ENCODE assay signal across 22 cellular contexts in the genomic region with DNA sequence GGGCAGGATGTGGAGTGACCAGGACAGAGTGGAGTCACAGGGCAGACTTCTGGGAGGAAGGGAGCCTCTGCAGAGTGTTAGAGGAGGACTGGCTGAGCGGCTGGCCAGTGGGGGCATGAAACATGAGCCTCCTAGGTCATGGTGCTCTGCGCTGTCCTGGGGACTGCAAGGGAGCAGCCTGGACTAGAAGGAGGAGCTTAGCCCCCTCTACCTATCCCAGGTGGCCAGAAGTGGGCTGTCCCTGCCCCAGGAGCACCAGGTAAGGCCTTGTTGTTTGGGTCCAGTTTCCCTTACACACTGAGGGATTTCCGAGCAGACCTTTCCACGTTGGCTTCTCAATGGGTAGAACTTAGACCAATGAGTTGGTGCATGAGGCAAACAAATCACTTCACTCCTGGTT.
"Had no signal": no experiment of that assay in that cellular context is flagged by ENCODE, and none has a peak within 500 bp of the region (broad histone marks: within the 10 kb centered on the region; RNA-seq: fewer than 3 reads in every experiment).

No MANE protein-coding gene starts in this region.

- H3K4me3 ChIP-seq: esophagus muscularis mucosa, gastrocnemius medialis, heart right ventricle, left ventricle myocardium inferior, lung, neural progenitor cell, psoas muscle, right lobe of liver, skin epidermis, tibial artery, upper lobe of left lung, uterus had no signal

- H3K4me3 Mint-ChIP-seq: naive B cell, neural progenitor cell had no signal

- DNase-seq: central memory CD4-positive, alpha-beta T cell; effector memory CD4-positive, alpha-beta T cell; gastrocnemius medialis; heart right ventricle; hypothalamus; kidney glomerular epithelial cell; left ventricle myocardium inferior; mesenchymal stem cell; naive B cell; psoas muscle; retina; right lobe of liver; stimulated activated CD4-positive, alpha-beta T cell treated with anti-CD3 and anti-CD28 coated beads, Interleukin-12 subunit alpha, Interleukin-12 subunit beta, amount 100 ng/mL, for 4 hours; stimulated activated naive CD4-positive, alpha-beta T cell; tibial artery; upper lobe of left lung; uterus had no signal

- H3K36me3 ChIP-seq: esophagus muscularis mucosa, gastrocnemius medialis, heart right ventricle, left ventricle myocardium inferior, neural progenitor cell, right lobe of liver, tibial artery, upper lobe of left lung, uterus had no signal

- H3K27me3 ChIP-seq: gastrocnemius medialis, right lobe of liver, tibial artery, uterus had no signal

- H3K27ac ChIP-seq: epithelial cell of prostate, esophagus muscularis mucosa, neural progenitor cell, psoas muscle, right lobe of liver, skin epidermis, tibial artery, uterus had no signal

- H3K9me3 ChIP-seq: esophagus muscularis mucosa, gastrocnemius medialis, heart right ventricle, left ventricle myocardium inferior, psoas muscle, right lobe of liver, tibial artery, upper lobe of left lung, uterus had no signal

- H3K36me3 Mint-ChIP-seq: naive B cell had no signal

- H3K9me3 Mint-ChIP-seq: neural progenitor cell had no signal

- H3K4me1 ChIP-seq: upper lobe of left lung, uterus had no signal

- ATAC-seq: gastrocnemius medialis, heart right ventricle, right lobe of liver had no signal

- H3K4me1 Mint-ChIP-seq: naive B cell had no signal
